17 cellular contexts compared by ENCODE assay signal in genomic region chrX:27444093-27444908, GRCh38. TPM values are rescaled to one million over a fixed set of nuclear protein-coding genes. Genes with fewer than 3 reads are reported as not detected.
DNase-seq lines count a peak whose midpoint lies in the region; ATAC-seq and TF ChIP-seq lines count a peak whose summit lies in the region.
"Had no signal": no experiment of that assay in that cellular context is flagged by ENCODE, and none has a peak within 500 bp of the region (broad histone marks: within the 10 kb centered on the region; RNA-seq: fewer than 3 reads in every experiment).

No MANE protein-coding gene starts in this region.

- DNase-seq in epithelial cell of esophagus (ENCODE audit: low read depth), result peak; percentile 1
- no peak for DNase-seq in lower lobe of right lung
- no peak for DNase-seq in KG1 (lab: John Stamatoyannopoulos, UW)
- DNase-seq: activated CD4-positive, CD25-positive, alpha-beta regulatory T cell treated with anti-CD3 and anti-CD28 coated beads, Interleukin-2, amount 50 U/mL, for 72 hours; CD4-positive, alpha-beta T cell; GDM1; heart left ventricle; left ventricle myocardium superior had no signal

- ATAC-seq in GM18517 (IDR thresholded peaks at IDR 0.05; ENCODE audit: unreplicated experiment) (peak; percentile 70), GM19395 (IDR thresholded peaks at IDR 0.05; ENCODE audit: unreplicated experiment) (peak; percentile 90), HG03378 (IDR thresholded peaks at IDR 0.05; ENCODE audit: unreplicated experiment) (peak; percentile 69), lower lobe of right lung (no peak), HG03469 (IDR thresholded peaks at IDR 0.05; ENCODE audit: unreplicated experiment) (no peak)
- ATAC-seq: heart left ventricle, left ventricle myocardium superior had no signal

- H3K4me3 ChIP-seq in epithelial cell of esophagus (ENCODE audit: low read length) (no peak overlapping the region), lower lobe of right lung (no peak overlapping the region)
- H3K4me3 ChIP-seq: heart left ventricle, thoracic aorta had no signal

- no peaks in the 10 kb centered on the region for H3K36me3 ChIP-seq in lower lobe of right lung
- H3K36me3 ChIP-seq: heart left ventricle, thoracic aorta had no signal

- no peaks in the 10 kb centered on the region for H3K27me3 ChIP-seq in lower lobe of right lung (ENCODE audit: low read depth)
- H3K27me3 ChIP-seq: heart left ventricle had no signal

- H3K4me1 ChIP-seq in lower lobe of right lung, result no peaks in the 10 kb centered on the region
- H3K4me1 ChIP-seq: heart left ventricle had no signal

- no peak overlapping the region for H3K27ac ChIP-seq in lower lobe of right lung
- H3K27ac ChIP-seq: heart left ventricle, thoracic aorta had no signal

- H3K9me3 ChIP-seq in lower lobe of right lung, result no peaks in the 10 kb centered on the region
- H3K9me3 ChIP-seq: thoracic aorta had no signal

- TF ChIP-seq CTCF in epithelial cell of esophagus (IDR thresholded peaks at IDR 0.05; ENCODE audit: insufficient read depth, low read depth, low read length, missing control alignments) (no peak), lower lobe of right lung (IDR thresholded peaks at IDR 0.05) (no peak)

- intact Hi-C loops in lower lobe of right lung (cut with DNase I), result no loop called here

RNA-seq across cellular contexts. Expression of gene PPP4R3C, which starts 18.8 kb away (rescaled TPM):
- not detected for total RNA-seq in lower lobe of right lung
- total RNA-seq: cardiac septum; CD4-positive, alpha-beta T cell; endothelial cell of umbilical vein; heart left ventricle; left ventricle myocardium superior; neural crest cell; skeletal muscle tissue; thoracic aorta had no signal

Comparison
In these comparisons a context has a peak if more than half of its experiments do, and no peak if none do; other contexts are left out.
1. ATAC-seq: peak in GM18517 (single experiment), GM19395 (single experiment) and HG03378 (single experiment); none in lower lobe of right lung (0 of 2) and HG03469 (single experiment).